Comparison of ENCODE assay signal across 21 cellular contexts in the genomic region with DNA sequence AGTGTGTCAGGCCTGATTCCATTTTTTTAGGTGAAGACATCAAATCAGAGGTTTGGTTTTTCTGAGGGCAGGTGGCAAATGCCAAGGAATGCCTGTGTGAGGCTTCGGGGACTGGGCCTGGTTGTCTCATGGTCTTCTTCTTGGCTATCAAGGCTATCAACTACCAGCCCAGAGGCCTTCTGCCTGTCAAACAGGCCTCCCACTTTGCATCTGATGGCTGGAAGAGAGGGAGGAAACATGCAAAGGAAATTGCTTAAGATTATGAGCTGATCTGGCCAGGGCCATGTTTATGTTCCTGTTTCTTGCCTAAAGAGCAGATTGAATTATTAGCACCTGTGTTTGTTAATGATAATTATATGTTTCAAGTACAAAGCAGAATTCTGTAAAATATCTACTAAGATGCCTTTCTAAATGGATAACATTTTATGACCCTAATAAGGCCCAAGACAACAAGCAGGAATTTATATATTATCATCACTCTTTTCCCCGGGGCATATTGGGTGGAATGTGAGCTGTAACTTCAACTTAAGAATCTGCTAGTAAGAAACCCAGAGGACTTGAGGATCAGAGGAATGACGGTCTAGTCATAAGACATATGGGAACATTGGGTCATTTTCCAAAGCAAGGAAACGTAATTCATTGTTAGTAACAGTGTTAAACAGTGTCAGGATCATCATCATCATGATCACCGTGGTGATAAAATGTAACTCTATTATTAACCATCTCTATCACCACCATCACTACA.
DNase-seq lines count a peak whose midpoint lies in the region; ATAC-seq and TF ChIP-seq lines count a peak whose summit lies in the region.
"Had no signal": no experiment of that assay in that cellular context is flagged by ENCODE, and none has a peak within 500 bp of the region (broad histone marks: within the 10 kb centered on the region; RNA-seq: fewer than 3 reads in every experiment).

No MANE protein-coding gene starts in this region.

- TF ChIP-seq CTCF in AG10803 (conservative IDR thresholded peaks at IDR 0.05; ENCODE audit: low read length) (no peak), HFFc6 (IDR thresholded peaks at IDR 0.05) (no peak)

- H3K36me3 ChIP-seq in Karpas-422 (ENCODE audit: insufficient read depth, low read length) = no peaks in the 10 kb centered on the region
- H3K36me3 ChIP-seq: upper lobe of left lung had no signal

- no peak overlapping the region for H3K4me2 ChIP-seq in Karpas-422 (ENCODE audit: low read depth, low read length, poor library complexity, severe bottlenecking)
- H3K4me2 ChIP-seq: A549 had no signal

- no peaks in the 10 kb centered on the region for H4K20me1 ChIP-seq in Karpas-422 (ENCODE audit: insufficient read depth, low read depth, low read length)

- no peak for ATAC-seq in left colon
- ATAC-seq: A549, Panc1 had no signal

- intact Hi-C loops in activated CD4-positive, alpha-beta memory T cell treated with anti-CD3 and anti-CD28 coated beads for 36 hours (cut with micrococcal nuclease) = loop anchor here (1.0 to 10.0 kb wide), 4 partner anchors 8 to 403 kb away; no protein-coding TSS in a partner anchor
- intact Hi-C loops in left colon (cut with DNase I, micrococcal nuclease) = no loop called here

- H3K4me1 ChIP-seq in Karpas-422 (ENCODE audit: low read length) = no peaks in the 10 kb centered on the region
- H3K4me1 ChIP-seq: A549, upper lobe of left lung had no signal

- POLR2A ChIA-PET in activated CD4-positive, alpha-beta memory T cell treated with anti-CD3 and anti-CD28 coated beads for 36 hours (lab: Charles Lee) = no interaction called here

- H3K9me2 ChIP-seq in Karpas-422 (replicated peaks; ENCODE audit: insufficient read depth, low read length) = no peaks in the 10 kb centered on the region

- no peaks in the 10 kb centered on the region for H3K9me3 ChIP-seq in Karpas-422 (ENCODE audit: low read length)
- H3K9me3 ChIP-seq: A549, upper lobe of left lung had no signal

- no peak overlapping the region for H2AFZ ChIP-seq in Karpas-422 (ENCODE audit: low read length)

- peaks cover 11% of the 10 kb centered on the region; the same call in 1 of the 2 replicates for H3K9me3 Mint-ChIP-seq in HFFc6
- H3K9me3 Mint-ChIP-seq in activated CD4-positive, alpha-beta memory T cell treated with anti-CD3 and anti-CD28 coated beads for 36 hours = no peaks in the 10 kb centered on the region
- H3K9me3 Mint-ChIP-seq: activated naive CD4-positive, alpha-beta T cell treated with anti-CD3 and anti-CD28 coated beads for 36 hours; dendritic cell treated with granulocyte-macrophage colony-stimulating factor and Interleukin-4, amounts not matched to agents 40 ng/mL and 50 ng/mL, for 4 days; T-cell had no signal

- peak overlapping the region; percentile 78 for H3K27ac Mint-ChIP-seq in HFFc6
- H3K27ac Mint-ChIP-seq in activated CD4-positive, alpha-beta memory T cell treated with anti-CD3 and anti-CD28 coated beads for 36 hours = no peak overlapping the region
- H3K27ac Mint-ChIP-seq: activated CD8-positive, alpha-beta memory T cell treated with anti-CD3 and anti-CD28 coated beads, Interleukin-2, amount 10 ng/mL, durations not matched to agents 7 days and 5 days; activated naive CD4-positive, alpha-beta T cell treated with anti-CD3 and anti-CD28 coated beads for 36 hours; dendritic cell treated with granulocyte-macrophage colony-stimulating factor and Interleukin-4, amounts not matched to agents 40 ng/mL and 50 ng/mL, for 4 days; T-cell had no signal

- H3K36me3 Mint-ChIP-seq in HFFc6 (ENCODE audit: low read depth) = peaks cover 7% of the 10 kb centered on the region; the same call in 1 of the 2 replicates
- H3K36me3 Mint-ChIP-seq in activated CD4-positive, alpha-beta memory T cell treated with anti-CD3 and anti-CD28 coated beads for 36 hours = no peaks in the 10 kb centered on the region
- H3K36me3 Mint-ChIP-seq: activated CD8-positive, alpha-beta memory T cell treated with anti-CD3 and anti-CD28 coated beads, Interleukin-2, amount 10 ng/mL, durations not matched to agents 7 days and 5 days; T-cell had no signal

- DNase-seq in AG10803 (ENCODE audit: low read depth) = peak; percentile 41
- peak; percentile 66 for DNase-seq in HFFc6
- DNase-seq in NOMO-1 treated with dmso at 0.1 percent for 144 hours (lab: John Stamatoyannopoulos, UW; ENCODE audit: unreplicated experiment) = peak; percentile 38
- DNase-seq in foreskin melanocyte = peak; percentile 43
- no peak for DNase-seq in Karpas-422
- DNase-seq in activated CD4-positive, alpha-beta memory T cell treated with anti-CD3 and anti-CD28 coated beads for 36 hours = no peak
- no peak for DNase-seq in SHP77 treated with DMSO at 0.1 percent for 48 hours (lab: John Stamatoyannopoulos, UW)
- no peak for DNase-seq in left colon
- DNase-seq: activated CD4-positive, CD25-positive, alpha-beta regulatory T cell; activated CD8-positive, alpha-beta memory T cell treated with anti-CD3 and anti-CD28 coated beads, Interleukin-2, amount 10 ng/mL, durations not matched to agents 7 days and 5 days; erythroblast; kidney; NCI-H2029; NCI-H526; occipital lobe; upper lobe of left lung had no signal

- H3K4me3 Mint-ChIP-seq in HFFc6 = peak overlapping the region; percentile 20; the same call in 1 of the 2 replicates
- no peak overlapping the region for H3K4me3 Mint-ChIP-seq in activated CD4-positive, alpha-beta memory T cell treated with anti-CD3 and anti-CD28 coated beads for 36 hours
- H3K4me3 Mint-ChIP-seq: activated CD8-positive, alpha-beta memory T cell treated with anti-CD3 and anti-CD28 coated beads, Interleukin-2, amount 10 ng/mL, durations not matched to agents 7 days and 5 days; activated naive CD4-positive, alpha-beta T cell treated with anti-CD3 and anti-CD28 coated beads for 36 hours; dendritic cell treated with granulocyte-macrophage colony-stimulating factor and Interleukin-4, amounts not matched to agents 40 ng/mL and 50 ng/mL, for 4 days had no signal

- H3K27me3 ChIP-seq in Karpas-422 (ENCODE audit: low read length) = no peaks in the 10 kb centered on the region
- H3K27me3 ChIP-seq: upper lobe of left lung had no signal

- CTCF ChIA-PET in activated CD4-positive, alpha-beta memory T cell treated with anti-CD3 and anti-CD28 coated beads for 36 hours (lab: Charles Lee) = interaction anchor here (0.6 kb wide), 1 partner anchor 400 kb away, joined by 3 read pairs; no protein-coding TSS in a partner anchor

- H3K79me2 ChIP-seq in Karpas-422 (ENCODE audit: low read length) = no peaks in the 10 kb centered on the region

- H3K4me3 ChIP-seq in AG10803 (ENCODE audit: low read length) (no peak overlapping the region), Karpas-422 (ENCODE audit: low read length) (no peak overlapping the region)
- H3K4me3 ChIP-seq: A549, upper lobe of left lung had no signal

- peaks cover 51% of the 10 kb centered on the region for H3K4me1 Mint-ChIP-seq in HFFc6 (ENCODE audit: low read depth)
- peaks cover 17% of the 10 kb centered on the region for H3K4me1 Mint-ChIP-seq in activated CD4-positive, alpha-beta memory T cell treated with anti-CD3 and anti-CD28 coated beads for 36 hours (ENCODE audit: low read depth)

- peaks cover 3% of the 10 kb centered on the region for H3K27me3 Mint-ChIP-seq in HFFc6 (ENCODE audit: insufficient read depth)
- peaks cover 12% of the 10 kb centered on the region for H3K27me3 Mint-ChIP-seq in activated CD4-positive, alpha-beta memory T cell treated with anti-CD3 and anti-CD28 coated beads for 36 hours

- no peak overlapping the region for H3K9ac ChIP-seq in Karpas-422 (ENCODE audit: low read length)

- no peak overlapping the region for H3K27ac ChIP-seq in Karpas-422 (ENCODE audit: low read length)
- H3K27ac ChIP-seq: A549, upper lobe of left lung had no signal

Comparison
In these comparisons a context has a peak if more than half of its experiments do, and no peak if none do; other contexts are left out.
1. DNase-seq: peak in AG10803 (single experiment), HFFc6 (single experiment), NOMO-1 treated with dmso at 0.1 percent for 144 hours (single experiment) and foreskin melanocyte (single experiment); none in Karpas-422 (single experiment), activated CD4-positive, alpha-beta memory T cell treated with anti-CD3 and anti-CD28 coated beads for 36 hours (single experiment), SHP77 treated with DMSO at 0.1 percent for 48 hours (single experiment) and left colon (0 of 2).